8 cellular contexts compared by ENCODE assay signal in the genomic region with DNA sequence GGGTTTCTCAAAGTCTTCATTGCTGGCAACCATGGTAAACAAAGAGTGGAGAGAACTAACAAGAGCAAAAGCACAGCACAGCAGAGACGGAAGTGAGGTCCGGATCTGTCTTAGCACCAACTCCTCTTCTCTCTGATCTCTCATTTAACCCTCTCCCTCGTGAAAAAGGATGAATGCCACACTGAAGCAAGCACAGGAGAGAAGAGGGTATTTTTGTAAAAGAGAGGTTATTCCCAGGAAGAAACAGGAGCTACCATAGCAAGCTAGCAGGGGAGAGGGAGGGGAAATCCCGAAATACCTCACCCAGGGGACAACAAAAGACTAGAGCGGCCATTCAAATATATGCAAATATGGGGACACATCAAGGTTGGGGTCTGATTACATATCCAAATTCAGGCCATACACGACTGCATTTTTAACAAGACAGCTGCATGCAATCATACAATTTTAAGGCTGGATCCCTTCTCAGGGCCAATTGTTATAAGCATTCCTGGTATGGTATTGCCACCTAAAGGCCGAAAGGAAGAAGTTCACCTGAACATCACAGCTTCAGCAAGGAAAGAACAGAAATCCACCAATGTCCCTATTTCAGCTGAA. TPM values are rescaled to one million over a fixed set of nuclear protein-coding genes. Genes with fewer than 3 reads are reported as not detected.
DNase-seq lines count a peak whose midpoint lies in the region; ATAC-seq and TF ChIP-seq lines count a peak whose summit lies in the region.

No MANE protein-coding gene starts in this region.

- no peaks in the 10 kb centered on the region for H3K9me2 ChIP-seq in hepatocyte (replicated peaks; ENCODE audit: insufficient read depth)

- H3K9me3 Mint-ChIP-seq in Calu3 (ENCODE audit: low read depth, unreplicated experiment), result peaks cover 3% of the 10 kb centered on the region
- peaks cover 8% of the 10 kb centered on the region for H3K9me3 Mint-ChIP-seq in activated T-helper 2 cell treated with anti-CD3 and anti-CD28 coated beads, Interferon-gamma antibody, Interleukin-2, Interleukin-4, amounts not matched to agents 10 μg/mL and 5 μg/mL and 100 μg/mL, durations not matched to agents 14 hours and 24 hours and 36 hours
- H3K9me3 Mint-ChIP-seq in stimulated activated naive B cell treated with anti-CD40 and anti-IgM and Interleukin-4, amounts not matched to agents 10 μg/mL and 1 μg/mL and 100 μg/mL, for 72 hours, result peaks cover 1 to 3% of the 10 kb centered on the region in 2 donors

- H3K27me3 ChIP-seq in hepatocyte, result no peaks in the 10 kb centered on the region

- H3K36me3 ChIP-seq in hepatocyte (replicated peaks; ENCODE audit: insufficient read depth, low read depth), result no peaks in the 10 kb centered on the region

- H4K20me1 ChIP-seq in hepatocyte (ENCODE audit: insufficient read depth, poor library complexity, severe bottlenecking), result no peaks in the 10 kb centered on the region

- H3K27me3 Mint-ChIP-seq in Calu3 (ENCODE audit: unreplicated experiment), result no peaks in the 10 kb centered on the region
- no peaks in the 10 kb centered on the region for H3K27me3 Mint-ChIP-seq in activated T-helper 2 cell treated with anti-CD3 and anti-CD28 coated beads, Interferon-gamma antibody, Interleukin-2, Interleukin-4, amounts not matched to agents 10 μg/mL and 5 μg/mL and 100 μg/mL, durations not matched to agents 14 hours and 24 hours and 36 hours (ENCODE audit: low read depth)
- H3K27me3 Mint-ChIP-seq in stimulated activated naive B cell treated with anti-CD40 and anti-IgM and Interleukin-4, amounts not matched to agents 10 μg/mL and 1 μg/mL and 100 μg/mL, for 72 hours, result no peaks in the 10 kb centered on the region

- H3K27ac ChIP-seq in hepatocyte, result no peak overlapping the region

- no peaks in the 10 kb centered on the region for H3K4me1 ChIP-seq in hepatocyte (ENCODE audit: insufficient read depth)

- no peak overlapping the region for H3K27ac Mint-ChIP-seq in Calu3 (ENCODE audit: unreplicated experiment)
- peak overlapping the region; percentile 98 for H3K27ac Mint-ChIP-seq in activated T-helper 2 cell treated with anti-CD3 and anti-CD28 coated beads, Interferon-gamma antibody, Interleukin-2, Interleukin-4, amounts not matched to agents 10 μg/mL and 5 μg/mL and 100 μg/mL, durations not matched to agents 14 hours and 24 hours and 36 hours
- peak overlapping the region; percentile 47 for H3K27ac Mint-ChIP-seq in stimulated activated naive B cell treated with anti-CD40 and anti-IgM and Interleukin-4, amounts not matched to agents 10 μg/mL and 1 μg/mL and 100 μg/mL, for 72 hours

- H3K4me2 ChIP-seq in hepatocyte, result no peak overlapping the region

- TF ChIP-seq CTCF in Calu3 (IDR thresholded peaks at IDR 0.05; ENCODE audit: unreplicated experiment), result peak; percentile 61
- peak; percentile 65 for TF ChIP-seq CTCF in hepatocyte (IDR thresholded peaks at IDR 0.05; ENCODE audit: poor library complexity)

- ATAC-seq in GM18858 (IDR thresholded peaks at IDR 0.05; ENCODE audit: unreplicated experiment), result peak; percentile 65
- ATAC-seq in HG03045 (IDR thresholded peaks at IDR 0.05; ENCODE audit: unreplicated experiment), result peak; percentile 84
- ATAC-seq in stimulated activated naive B cell treated with anti-CD40 and anti-IgM and Interleukin-4, amounts not matched to agents 10 μg/mL and 1 μg/mL and 100 μg/mL, for 72 hours (replicated peaks), result peak; percentile 77

- H3K9me3 ChIP-seq in hepatocyte (ENCODE audit: low read depth), result no peaks in the 10 kb centered on the region

- 35% methylated on average over 7 of the region's 7 CpGs for WGBS in hepatocyte (ENCODE audit: low lambda C conversion rate, missing lambda C conversion rate)

- no peak overlapping the region for H3K4me3 Mint-ChIP-seq in Calu3 (ENCODE audit: low read depth, unreplicated experiment)
- peak overlapping the region; percentile 77 for H3K4me3 Mint-ChIP-seq in activated T-helper 2 cell treated with anti-CD3 and anti-CD28 coated beads, Interferon-gamma antibody, Interleukin-2, Interleukin-4, amounts not matched to agents 10 μg/mL and 5 μg/mL and 100 μg/mL, durations not matched to agents 14 hours and 24 hours and 36 hours (ENCODE audit: low read depth)
- H3K4me3 Mint-ChIP-seq in stimulated activated naive B cell treated with anti-CD40 and anti-IgM and Interleukin-4, amounts not matched to agents 10 μg/mL and 1 μg/mL and 100 μg/mL, for 72 hours, result no peak overlapping the region

- CTCF ChIA-PET in Calu3 (lab: Charles Lee), result interaction anchor here (0.7 to 1.7 kb wide), 3 partner anchors 83 to 666 kb away, joined by 3 to 30 read pairs (median 4); no protein-coding TSS in a partner anchor

- no peaks in the 10 kb centered on the region for H3K79me2 ChIP-seq in hepatocyte

- intact Hi-C loops in Calu3 (cut with micrococcal nuclease; ENCODE audit: unreplicated experiment), result loop anchor here (1.0 to 10.0 kb wide), 4 partner anchors 86 to 670 kb away; no protein-coding TSS in a partner anchor
- intact Hi-C loops in activated T-helper 2 cell treated with anti-CD3 and anti-CD28 coated beads, Interferon-gamma antibody, Interleukin-2, Interleukin-4, amounts not matched to agents 10 μg/mL and 5 μg/mL and 100 μg/mL, durations not matched to agents 14 hours and 24 hours and 36 hours (cut with micrococcal nuclease), result loop anchor here (1.0 to 10.0 kb wide), 5 partner anchors 36 to 440 kb away; partner anchors contain the start of genes HTATSF1 and MAP7D3

- no peak overlapping the region for H2AFZ ChIP-seq in hepatocyte

- H3K36me3 Mint-ChIP-seq in Calu3 (ENCODE audit: insufficient read depth, unreplicated experiment), result no peaks in the 10 kb centered on the region
- peaks cover 50% of the 10 kb centered on the region for H3K36me3 Mint-ChIP-seq in activated T-helper 2 cell treated with anti-CD3 and anti-CD28 coated beads, Interferon-gamma antibody, Interleukin-2, Interleukin-4, amounts not matched to agents 10 μg/mL and 5 μg/mL and 100 μg/mL, durations not matched to agents 14 hours and 24 hours and 36 hours (ENCODE audit: low read depth)
- H3K36me3 Mint-ChIP-seq in stimulated activated naive B cell treated with anti-CD40 and anti-IgM and Interleukin-4, amounts not matched to agents 10 μg/mL and 1 μg/mL and 100 μg/mL, for 72 hours, result peaks cover 8 to 14% of the 10 kb centered on the region in 2 donors

- H3K4me3 ChIP-seq in hepatocyte, result no peak overlapping the region

- BruUV-seq in Calu3 (replicated peaks; lab: Mats Ljungman, UMichigan), result no TSS peak

- DNase-seq in Calu3 (peak; percentile 12), NCI-H2107 treated with DMSO at 0.1 percent for 48 hours (lab: John Stamatoyannopoulos, UW; ENCODE audit: unreplicated experiment) (peak; percentile 40), hepatocyte (ENCODE audit: low spot score) (peak; percentile 51), middle frontal gyrus (ENCODE audit: extremely low spot score, low spot score) (no peak)
- DNase-seq in activated T-helper 2 cell treated with anti-CD3 and anti-CD28 coated beads, Interferon-gamma antibody, Interleukin-2, Interleukin-4, amounts not matched to agents 10 μg/mL and 5 μg/mL and 100 μg/mL, durations not matched to agents 14 hours and 24 hours and 36 hours (ENCODE audit: low spot score), result no peak
- DNase-seq in stimulated activated naive B cell treated with anti-CD40 and anti-IgM and Interleukin-4, amounts not matched to agents 10 μg/mL and 1 μg/mL and 100 μg/mL, for 72 hours, result no peak

- peaks cover 19% of the 10 kb centered on the region for H3K4me1 Mint-ChIP-seq in Calu3 (ENCODE audit: low read depth, unreplicated experiment)
- peaks cover 63% of the 10 kb centered on the region for H3K4me1 Mint-ChIP-seq in activated T-helper 2 cell treated with anti-CD3 and anti-CD28 coated beads, Interferon-gamma antibody, Interleukin-2, Interleukin-4, amounts not matched to agents 10 μg/mL and 5 μg/mL and 100 μg/mL, durations not matched to agents 14 hours and 24 hours and 36 hours (ENCODE audit: low read depth)
- H3K4me1 Mint-ChIP-seq in stimulated activated naive B cell treated with anti-CD40 and anti-IgM and Interleukin-4, amounts not matched to agents 10 μg/mL and 1 μg/mL and 100 μg/mL, for 72 hours, result peaks cover 13 to 20% of the 10 kb centered on the region in 2 donors

RNA-seq across cellular contexts. Expression of gene CD40LG, which starts 46.6 kb away (rescaled TPM):
- total RNA-seq in Calu3 (2022) (not detected in 2 replicates), hepatocyte (not detected in 2 replicates)
- total RNA-seq in activated T-helper 2 cell treated with anti-CD3 and anti-CD28 coated beads, Interferon-gamma antibody, Interleukin-2, Interleukin-4, amounts not matched to agents 10 μg/mL and 5 μg/mL and 100 μg/mL, durations not matched to agents 14 hours and 24 hours and 36 hours, result 123 and 127 TPM in 2 replicates
- not detected in 2 replicates for polyA plus RNA-seq in hepatocyte

Comparison
In these comparisons a context has a peak if more than half of its experiments do, and no peak if none do; other contexts are left out.
1. DNase-seq: peak in Calu3 (single experiment), NCI-H2107 treated with DMSO at 0.1 percent for 48 hours (single experiment) and hepatocyte (single experiment); none in activated T-helper 2 cell treated with anti-CD3 and anti-CD28 coated beads, Interferon-gamma antibody, Interleukin-2, Interleukin-4, amounts not matched to agents 10 μg/mL and 5 μg/mL and 100 μg/mL, durations not matched to agents 14 hours and 24 hours and 36 hours (single experiment), stimulated activated naive B cell treated with anti-CD40 and anti-IgM and Interleukin-4, amounts not matched to agents 10 μg/mL and 1 μg/mL and 100 μg/mL, for 72 hours (single experiment) and middle frontal gyrus (single experiment).
2. RNA of gene CD40LG, which starts 46.6 kb away (total RNA-seq): 123 to 127 TPM in activated T-helper 2 cell treated with anti-CD3 and anti-CD28 coated beads, Interferon-gamma antibody, Interleukin-2, Interleukin-4, amounts not matched to agents 10 μg/mL and 5 μg/mL and 100 μg/mL, durations not matched to agents 14 hours and 24 hours and 36 hours; not detected in Calu3 and not detected in hepatocyte; every median in the first group is over 100 times any median in the second.
3. Peak in every context shown above with its lines, with median percentiles within 50 percentile points of each other: ATAC-seq.